ENCODE assay signal across 18 cellular contexts in genomic region chr5:132657676-132658382, GRCh38. TPM values are rescaled to one million over a fixed set of nuclear protein-coding genes. Genes with fewer than 3 reads are reported as not detected.
A peak's percentile ranks its signal among the peaks of the same experiment; 100 is the strongest.
DNase-seq lines count a peak whose midpoint lies in the region; ATAC-seq lines count a peak whose summit lies in the region.
"Had no signal": no experiment of that assay in that cellular context is flagged by ENCODE, and none has a peak within 500 bp of the region (broad histone marks: within the 10 kb centered on the region; RNA-seq: fewer than 3 reads in every experiment).

TSS of gene IL13 (plus strand) at chr5:132658173. CDS start at chr5:132658187, 14 bp downstream.

- no peaks in the 10 kb centered on the region for H3K9me3 Mint-ChIP-seq in T-helper 2 cell treated with Interferon-gamma antibody and Interleukin-4, amounts not matched to agents 5 μg/mL and 100 μg/mL, for 36 hours
- H3K9me3 Mint-ChIP-seq in central memory CD8-positive, alpha-beta T cell, result no peaks in the 10 kb centered on the region
- H3K9me3 Mint-ChIP-seq in stimulated activated naive B cell treated with anti-CD40 and anti-IgM and Interleukin-4, amounts not matched to agents 10 μg/mL and 1 μg/mL and 100 μg/mL, for 72 hours, result no peaks in the 10 kb centered on the region
- H3K9me3 Mint-ChIP-seq: activated naive CD4-positive, alpha-beta T cell treated with anti-CD3 and anti-CD28 coated beads for 36 hours had no signal

- H3K4me1 Mint-ChIP-seq in T-helper 2 cell treated with Interferon-gamma antibody and Interleukin-4, amounts not matched to agents 5 μg/mL and 100 μg/mL, for 36 hours (ENCODE audit: low read depth), result peaks cover 32% of the 10 kb centered on the region
- peaks cover 13% of the 10 kb centered on the region for H3K4me1 Mint-ChIP-seq in central memory CD8-positive, alpha-beta T cell
- H3K4me1 Mint-ChIP-seq in stimulated activated naive B cell treated with anti-CD40 and anti-IgM and Interleukin-4, amounts not matched to agents 10 μg/mL and 1 μg/mL and 100 μg/mL, for 72 hours, result peaks cover 38 to 57% of the 10 kb centered on the region in 2 donors

- DNase-seq in activated CD4-positive, alpha-beta T cell treated with anti-CD3 and anti-CD28 coated beads for 48 hours, result peak; percentile 36
- no peak for DNase-seq in activated CD4-positive, alpha-beta T cell treated with anti-CD3 and anti-CD28 coated beads for 1 hour
- peak; percentile 68 for DNase-seq in T-helper 2 cell treated with Interferon-gamma antibody and Interleukin-4, amounts not matched to agents 5 μg/mL and 100 μg/mL, for 36 hours (ENCODE audit: low spot score)
- DNase-seq in central memory CD8-positive, alpha-beta T cell (ENCODE audit: low spot score in 2 of 2), result no peak
- DNase-seq in stimulated activated naive B cell treated with anti-CD40 and anti-IgM and Interleukin-4, amounts not matched to agents 10 μg/mL and 1 μg/mL and 100 μg/mL, for 72 hours, result no peak
- DNase-seq in dermis blood vessel endothelial cell, result no peak
- DNase-seq: 8988T; activated naive CD4-positive, alpha-beta T cell treated with anti-CD3 and anti-CD28 coated beads for 36 hours; foreskin melanocyte; GF-D8; mesenchymal stem cell; NCI-H1436; NCI-H2171 treated with DMSO at 0.1 percent for 48 hours; PC-3; spleen; transverse colon had no signal

- H3K27me3 Mint-ChIP-seq in T-helper 2 cell treated with Interferon-gamma antibody and Interleukin-4, amounts not matched to agents 5 μg/mL and 100 μg/mL, for 36 hours (ENCODE audit: low read depth), result peaks cover 20% of the 10 kb centered on the region
- peaks cover 8% of the 10 kb centered on the region for H3K27me3 Mint-ChIP-seq in central memory CD8-positive, alpha-beta T cell
- peaks cover 31 to 37% of the 10 kb centered on the region in 2 donors for H3K27me3 Mint-ChIP-seq in stimulated activated naive B cell treated with anti-CD40 and anti-IgM and Interleukin-4, amounts not matched to agents 10 μg/mL and 1 μg/mL and 100 μg/mL, for 72 hours

- H3K27ac Mint-ChIP-seq in T-helper 2 cell treated with Interferon-gamma antibody and Interleukin-4, amounts not matched to agents 5 μg/mL and 100 μg/mL, for 36 hours, result peak within 1 kb of the TSS; percentile 10
- H3K27ac Mint-ChIP-seq in central memory CD8-positive, alpha-beta T cell (ENCODE audit: low read depth), result no peak within 1 kb of the TSS
- H3K27ac Mint-ChIP-seq in stimulated activated naive B cell treated with anti-CD40 and anti-IgM and Interleukin-4, amounts not matched to agents 10 μg/mL and 1 μg/mL and 100 μg/mL, for 72 hours, result peak within 1 kb of the TSS; percentile 86
- H3K27ac Mint-ChIP-seq: activated naive CD4-positive, alpha-beta T cell treated with anti-CD3 and anti-CD28 coated beads for 36 hours had no signal

- H3K36me3 Mint-ChIP-seq in T-helper 2 cell treated with Interferon-gamma antibody and Interleukin-4, amounts not matched to agents 5 μg/mL and 100 μg/mL, for 36 hours (ENCODE audit: low read depth), result no peaks in the 10 kb centered on the region
- no peaks in the 10 kb centered on the region for H3K36me3 Mint-ChIP-seq in central memory CD8-positive, alpha-beta T cell (ENCODE audit: insufficient read depth)
- peaks cover 0 to 4% of the 10 kb centered on the region in 2 donors for H3K36me3 Mint-ChIP-seq in stimulated activated naive B cell treated with anti-CD40 and anti-IgM and Interleukin-4, amounts not matched to agents 10 μg/mL and 1 μg/mL and 100 μg/mL, for 72 hours

- peak within 1 kb of the TSS; percentile 57 for H3K4me3 Mint-ChIP-seq in T-helper 2 cell treated with Interferon-gamma antibody and Interleukin-4, amounts not matched to agents 5 μg/mL and 100 μg/mL, for 36 hours
- H3K4me3 Mint-ChIP-seq in central memory CD8-positive, alpha-beta T cell, result peak within 1 kb of the TSS; percentile 72
- peak within 1 kb of the TSS; percentile 57 to 75 for H3K4me3 Mint-ChIP-seq in stimulated activated naive B cell treated with anti-CD40 and anti-IgM and Interleukin-4, amounts not matched to agents 10 μg/mL and 1 μg/mL and 100 μg/mL, for 72 hours

- no peak for ATAC-seq in central memory CD8-positive, alpha-beta T cell (replicated peaks; ENCODE audit: extremely low read depth, poor library complexity, severe bottlenecking)
- no peak for ATAC-seq in stimulated activated naive B cell treated with anti-CD40 and anti-IgM and Interleukin-4, amounts not matched to agents 10 μg/mL and 1 μg/mL and 100 μg/mL, for 72 hours (replicated peaks)
- no peak for ATAC-seq in HG03439 (IDR thresholded peaks at IDR 0.05; ENCODE audit: unreplicated experiment)
- no peak for ATAC-seq in HG03354 (IDR thresholded peaks at IDR 0.05; ENCODE audit: poor library complexity, severe bottlenecking, unreplicated experiment)
- ATAC-seq: PC-3 had no signal

RNA-seq across cellular contexts. Expression of gene IL13, which starts in this region (rescaled TPM):
- total RNA-seq in dermis blood vessel endothelial cell, result not detected in 2 replicates
- total RNA-seq: PC-3, spleen, transverse colon had no signal

Comparison
In these comparisons a context has a peak if more than half of its experiments do, and no peak if none do; other contexts are left out.
1. DNase-seq: peak in activated CD4-positive, alpha-beta T cell treated with anti-CD3 and anti-CD28 coated beads for 48 hours (single experiment) and T-helper 2 cell treated with Interferon-gamma antibody and Interleukin-4, amounts not matched to agents 5 μg/mL and 100 μg/mL, for 36 hours (single experiment); none in activated CD4-positive, alpha-beta T cell treated with anti-CD3 and anti-CD28 coated beads for 1 hour (single experiment), central memory CD8-positive, alpha-beta T cell (0 of 2), stimulated activated naive B cell treated with anti-CD40 and anti-IgM and Interleukin-4, amounts not matched to agents 10 μg/mL and 1 μg/mL and 100 μg/mL, for 72 hours (single experiment) and dermis blood vessel endothelial cell (single experiment).
2. Peak in every context shown above with its lines, with median percentiles within 50 percentile points of each other: H3K4me3 Mint-ChIP-seq.